ENCODE assay signal across 12 cellular contexts in genomic region chr13:97215325-97215724, GRCh38. TPM values are rescaled to one million over a fixed set of nuclear protein-coding genes. Genes with fewer than 3 reads are reported as not detected.
DNase-seq lines count a peak whose midpoint lies in the region; ATAC-seq and TF ChIP-seq lines count a peak whose summit lies in the region.
"Had no signal": no experiment of that assay in that cellular context is flagged by ENCODE, and none has a peak within 500 bp of the region (broad histone marks: within the 10 kb centered on the region; RNA-seq: fewer than 3 reads in every experiment).

No MANE protein-coding gene starts in this region.

- H3K9me3 ChIP-seq in OCI-LY7 (ENCODE audit: low read length) = no peaks in the 10 kb centered on the region
- H3K9me3 ChIP-seq: right lobe of liver had no signal

- no peak for TF ChIP-seq CTCF in OCI-LY7 (conservative IDR thresholded peaks at IDR 0.05; ENCODE audit: low read length)

- no peaks in the 10 kb centered on the region for H3K36me3 ChIP-seq in OCI-LY7 (ENCODE audit: insufficient read depth, low read length)
- H3K36me3 ChIP-seq: right lobe of liver had no signal

- no peak overlapping the region for H3K4me3 ChIP-seq in OCI-LY7 (ENCODE audit: low read depth, low read length, poor library complexity, severe bottlenecking)
- H3K4me3 ChIP-seq: GM23248, right lobe of liver had no signal

- H2AFZ ChIP-seq in OCI-LY7 (ENCODE audit: low read length) = no peak overlapping the region
- H2AFZ ChIP-seq: GM23248 had no signal

- no peaks in the 10 kb centered on the region for H4K20me1 ChIP-seq in OCI-LY7 (ENCODE audit: insufficient read depth, low read length)

- no peak overlapping the region for H3K27ac ChIP-seq in OCI-LY7 (ENCODE audit: low read depth, low read length, poor library complexity, severe bottlenecking)
- H3K27ac ChIP-seq: GM23248, right lobe of liver had no signal

- H3K9me2 ChIP-seq in OCI-LY7 (ENCODE audit: insufficient read depth, low read length) = no peaks in the 10 kb centered on the region

- CTCF ChIA-PET in OCI-LY7 (lab: Charles Lee; ENCODE audit: unreplicated experiment) = no interaction called here

- no TSS peak for BruUV-seq in OCI-LY7 (replicated peaks; lab: Mats Ljungman, UMichigan)

- H3K79me2 ChIP-seq in OCI-LY7 (ENCODE audit: insufficient read depth, low read depth, low read length) = no peaks in the 10 kb centered on the region

- H3K4me1 ChIP-seq in OCI-LY7 (ENCODE audit: insufficient read depth, low read length, poor library complexity, severe bottlenecking) = no peaks in the 10 kb centered on the region

- DNase-seq in central memory CD4-positive, alpha-beta T cell = peak; percentile 11
- DNase-seq in SIG-M5 treated with dmso at 0.1 percent for 504 hours (lab: John Stamatoyannopoulos, UW; ENCODE audit: unreplicated experiment) (no peak), OCI-LY7 (ENCODE audit: low spot score) (no peak), NCI-H345 treated with DMSO at 0.1 percent for 48 hours (lab: John Stamatoyannopoulos, UW; ENCODE audit: unreplicated experiment) (no peak)
- DNase-seq: anterior cingulate cortex; effector CD8-positive, alpha-beta T cell; GM23248; NCI-H2227 treated with DMSO at 0.1 percent for 48 hours; right lobe of liver had no signal

- intact Hi-C loops in OCI-LY7 (cut with micrococcal nuclease; ENCODE audit: unreplicated experiment) = no loop called here

- H3K4me2 ChIP-seq in OCI-LY7 (ENCODE audit: low read length) = no peak overlapping the region

- ATAC-seq in GM18858 (IDR thresholded peaks at IDR 0.05; ENCODE audit: unreplicated experiment) (peak; percentile 62), GM21515 (IDR thresholded peaks at IDR 0.05; ENCODE audit: unreplicated experiment) (peak; percentile 46), HG03432 (IDR thresholded peaks at IDR 0.05; ENCODE audit: unreplicated experiment) (peak; percentile 53)

- POLR2A ChIA-PET in OCI-LY7 (lab: Charles Lee) = interaction anchor here (0.5 to 0.7 kb wide), 2 partner anchors 14 to 137 kb away, joined by 3 read pairs; no protein-coding TSS in a partner anchor

RNA-seq across cellular contexts. Expression of gene MBNL2, which starts 6.8 kb away (rescaled TPM):
- total RNA-seq in OCI-LY7 (2014; rRNA removed; shearing (Covaris generic)) = 1.6 and 2.7 TPM in 2 replicates
- 7.4 and 8.7 TPM in 2 replicates for total RNA-seq in OCI-LY7 (2022)
